ENCODE assay signal across 40 cellular contexts in genomic region chr6:6604015-6604414, GRCh38. TPM values are rescaled to one million over a fixed set of nuclear protein-coding genes. Genes with fewer than 3 reads are reported as not detected.
"Had no signal": no experiment of that assay in that cellular context is flagged by ENCODE, and none has a peak within 500 bp of the region (broad histone marks: within the 10 kb centered on the region; RNA-seq: fewer than 3 reads in every experiment).

No MANE protein-coding gene starts in this region.

- DNase-seq: activated effector memory CD4-positive, alpha-beta T cell treated with anti-CD3 and anti-CD28 coated beads, Interleukin-2, amount 50 U/mL, for 16 hours; activated effector memory CD4-positive, alpha-beta T cell treated with Interleukin-2 at 50 U/mL for 16 hours; activated gamma-delta T cell; activated gamma-delta T cell treated with Interleukin-2 at 50 U/mL for 16 hours; activated naive CD4-positive, alpha-beta T cell; activated naive CD4-positive, alpha-beta T cell treated with anti-CD3 and anti-CD28 coated beads for 36 hours; activated naive CD4-positive, alpha-beta T cell treated with anti-CD3 and anti-CD28 coated beads, Interleukin-2, amount 10 ng/mL, durations not matched to agents 7 days and 5 days; activated naive CD4-positive, alpha-beta T cell treated with anti-CD3 and anti-CD28 coated beads, Interleukin-2, amount 50 U/mL, for 16 hours; activated naive CD4-positive, alpha-beta T cell treated with Interleukin-2 at 50 U/mL for 16 hours; activated naive CD8-positive, alpha-beta T cell treated with anti-CD3 and anti-CD28 coated beads, Interleukin-2, amount 50 U/mL, for 24 hours; activated T-cell treated with anti-CD3 and anti-CD28 coated beads, Interleukin-2, amount 50 U/mL, for 1 hour; activated T-cell treated with anti-CD3 and anti-CD28 coated beads, Interleukin-2, amount 50 U/mL, for 24 hours; activated T-cell treated with anti-CD3 and anti-CD28 coated beads, Interleukin-2, amount 50 U/mL, for 4 hours; activated T-cell treated with anti-CD3 and anti-CD28 coated beads, Interleukin-2, amount 50 U/mL, for 48 hours; activated T-cell treated with anti-CD3 and anti-CD28 coated beads, Interleukin-2, amount 50 U/mL, for 72 hours; adrenal gland; amniotic stem cell; amygdala; anterior cingulate cortex; aorta; body of pancreas; brain microvascular endothelial cell; caudate nucleus; central memory CD4-positive, alpha-beta T cell; cerebellar nuclear complex had no signal

- H3K36me3 ChIP-seq: adrenal gland, ascending aorta, brain microvascular endothelial cell, breast epithelium, cardiac muscle cell had no signal

- H3K27ac ChIP-seq: adrenal gland, ascending aorta, body of pancreas, brain microvascular endothelial cell, breast epithelium, cardiac muscle cell had no signal

- H3K27ac Mint-ChIP-seq: activated naive CD4-positive, alpha-beta T cell treated with anti-CD3 and anti-CD28 coated beads for 36 hours; activated naive CD4-positive, alpha-beta T cell treated with anti-CD3 and anti-CD28 coated beads, Interleukin-2, amount 50 U/mL, for 24 hours; activated naive CD4-positive, alpha-beta T cell treated with anti-CD3 and anti-CD28 coated beads, Interleukin-2, amount 50 U/mL, for 72 hours; activated naive CD8-positive, alpha-beta T cell; activated naive CD8-positive, alpha-beta T cell treated with anti-CD3 and anti-CD28 coated beads, Interleukin-2, amount 50 U/mL, for 24 hours; activated T-cell treated with anti-CD3 and anti-CD28 coated beads, Interleukin-2, amount 50 U/mL, for 24 hours; activated T-helper 1 cell treated with anti-CD3 and anti-CD28 coated beads, Interleukin-12 subunit alpha, Interleukin-12 subunit beta, Interleukin-2, Interleukin-4 antibody, amounts not matched to agents 30 ng/mL and 10 ng/mL and 1 ng/mL, durations not matched to agents 14 hours and 24 hours and 36 hours; activated T-helper 17 cell treated with anti-CD3 and anti-CD28 coated beads, Interleukin-2, amount 50 U/mL, for 72 hours; activated T-helper 2 cell treated with anti-CD3 and anti-CD28 coated beads, Interferon-gamma antibody, Interleukin-2, Interleukin-4, amounts not matched to agents 10 μg/mL and 5 μg/mL and 100 μg/mL, durations not matched to agents 14 hours and 24 hours and 36 hours; brain had no signal

- H3K4me1 ChIP-seq: adrenal gland, ascending aorta, body of pancreas, breast epithelium had no signal

- H3K4me3 Mint-ChIP-seq: activated naive CD4-positive, alpha-beta T cell treated with anti-CD3 and anti-CD28 coated beads for 36 hours; activated naive CD4-positive, alpha-beta T cell treated with anti-CD3 and anti-CD28 coated beads, Interleukin-2, amount 10 ng/mL, durations not matched to agents 7 days and 5 days; activated naive CD4-positive, alpha-beta T cell treated with anti-CD3 and anti-CD28 coated beads, Interleukin-2, amount 50 U/mL, for 24 hours; activated naive CD8-positive, alpha-beta T cell treated with anti-CD3 and anti-CD28 coated beads, Interleukin-2, amount 50 U/mL, for 24 hours; activated T-cell treated with anti-CD3 and anti-CD28 coated beads, Interleukin-2, amount 50 U/mL, for 24 hours; activated T-cell treated with anti-CD3 and anti-CD28 coated beads, Interleukin-2, amount 50 U/mL, for 4 hours; activated T-cell treated with anti-CD3 and anti-CD28 coated beads, Interleukin-2, amount 50 U/mL, for 72 hours; activated T-helper 1 cell treated with anti-CD3 and anti-CD28 coated beads, Interleukin-12 subunit alpha, Interleukin-12 subunit beta, Interleukin-2, Interleukin-4 antibody, amounts not matched to agents 30 ng/mL and 10 ng/mL and 1 ng/mL, durations not matched to agents 14 hours and 24 hours and 36 hours; activated T-helper 17 cell treated with anti-CD3 and anti-CD28 coated beads, Interleukin-2, amount 50 U/mL, for 72 hours; brain; central memory CD8-positive, alpha-beta T cell had no signal

- H3K27me3 ChIP-seq: adrenal gland, ascending aorta, body of pancreas, brain microvascular endothelial cell, breast epithelium, cardiac muscle cell had no signal

- H3K36me3 Mint-ChIP-seq: activated naive CD8-positive, alpha-beta T cell; brain had no signal

- H3K4me1 Mint-ChIP-seq: central memory CD8-positive, alpha-beta T cell had no signal

- H3K9me3 Mint-ChIP-seq: activated naive CD4-positive, alpha-beta T cell treated with anti-CD3 and anti-CD28 coated beads, Interleukin-2, amount 50 U/mL, for 24 hours; activated T-cell treated with anti-CD3 and anti-CD28 coated beads, Interleukin-2, amount 50 U/mL, for 4 hours; central memory CD8-positive, alpha-beta T cell had no signal

- ATAC-seq: activated naive CD4-positive, alpha-beta T cell treated with anti-CD3 and anti-CD28 coated beads, Interleukin-2, amount 50 U/mL, for 72 hours; activated naive CD8-positive, alpha-beta T cell treated with anti-CD3 and anti-CD28 coated beads, Interleukin-2, amount 50 U/mL, for 24 hours; activated T-cell treated with anti-CD3 and anti-CD28 coated beads, Interleukin-2, amount 50 U/mL, for 4 hours; activated T-cell treated with anti-CD3 and anti-CD28 coated beads, Interleukin-2, amount 50 U/mL, for 72 hours; activated T-helper 17 cell treated with anti-CD3 and anti-CD28 coated beads, Interleukin-2, amount 50 U/mL, for 72 hours; body of pancreas had no signal

- H3K4me3 ChIP-seq: adrenal gland, ascending aorta, body of pancreas, breast epithelium, cardiac muscle cell had no signal

- FAIRE-seq: astrocyte, bronchial epithelial cell, colon had no signal

- H3K9me3 ChIP-seq: adrenal gland, body of pancreas had no signal

- H3K27me3 Mint-ChIP-seq: activated naive CD4-positive, alpha-beta T cell treated with anti-CD3 and anti-CD28 coated beads, Interleukin-2, amount 10 ng/mL, durations not matched to agents 7 days and 5 days; activated naive CD4-positive, alpha-beta T cell treated with anti-CD3 and anti-CD28 coated beads, Interleukin-2, amount 50 U/mL, for 24 hours; activated naive CD8-positive, alpha-beta T cell; activated naive CD8-positive, alpha-beta T cell treated with anti-CD3 and anti-CD28 coated beads, Interleukin-2, amount 50 U/mL, for 24 hours; activated T-cell treated with anti-CD3 and anti-CD28 coated beads, Interleukin-2, amount 50 U/mL, for 24 hours; brain; central memory CD8-positive, alpha-beta T cell had no signal

RNA-seq across cellular contexts. Expression of gene LY86, which starts 15.5 kb away (rescaled TPM):
- total RNA-seq: activated T-helper 17 cell treated with anti-CD3 and anti-CD28 coated beads, Interleukin-2, amount 50 U/mL, for 72 hours; ascending aorta; astrocyte; bronchial epithelial cell; cardiac muscle cell; chondrocyte had no signal
- polyA plus RNA-seq: cardiac muscle cell had no signal
